Comparison of ENCODE assay signal across 16 cellular contexts in genomic region chr5:94771742-94772141, GRCh38.
"Had no signal": no experiment of that assay in that cellular context is flagged by ENCODE, and none has a peak within 500 bp of the region (broad histone marks: within the 10 kb centered on the region; RNA-seq: fewer than 3 reads in every experiment).

No MANE protein-coding gene starts in this region.

- H3K9me3 Mint-ChIP-seq: activated CD8-positive, alpha-beta T cell treated with anti-CD3 and anti-CD28 coated beads for 36 hours had no signal

- H3K4me3 Mint-ChIP-seq: activated CD4-positive, alpha-beta T cell treated with anti-CD3 and anti-CD28 coated beads, Interleukin-2, amount 10 ng/mL, durations not matched to agents 24 days and 14 days; activated CD8-positive, alpha-beta T cell treated with anti-CD3 and anti-CD28 coated beads for 36 hours; activated naive CD8-positive, alpha-beta T cell treated with anti-CD3 and anti-CD28 coated beads for 36 hours; activated T-helper 17 cell treated with anti-CD3 and anti-CD28 coated beads, Interleukin-2, amount 50 U/mL, for 72 hours; brain had no signal

- H3K27me3 ChIP-seq: gastrocnemius medialis, heart right ventricle, upper lobe of right lung had no signal

- H3K36me3 ChIP-seq: gastrocnemius medialis, upper lobe of right lung had no signal

- H3K36me3 Mint-ChIP-seq: brain had no signal

- H3K4me3 ChIP-seq: gastrocnemius medialis, heart right ventricle, upper lobe of right lung had no signal

- H3K27me3 Mint-ChIP-seq: activated CD8-positive, alpha-beta T cell treated with anti-CD3 and anti-CD28 coated beads for 36 hours; activated naive CD8-positive, alpha-beta T cell treated with anti-CD3 and anti-CD28 coated beads for 36 hours had no signal

- H3K4me1 ChIP-seq: gastrocnemius medialis, heart right ventricle, upper lobe of right lung had no signal

- H3K27ac ChIP-seq: gastrocnemius medialis, heart right ventricle, upper lobe of right lung had no signal

- H3K27ac Mint-ChIP-seq: activated CD4-positive, alpha-beta T cell treated with anti-CD3 and anti-CD28 coated beads, Interleukin-2, amount 10 ng/mL, durations not matched to agents 24 days and 14 days; activated CD8-positive, alpha-beta T cell treated with anti-CD3 and anti-CD28 coated beads for 36 hours; activated naive CD8-positive, alpha-beta T cell treated with anti-CD3 and anti-CD28 coated beads for 36 hours; activated T-helper 17 cell treated with anti-CD3 and anti-CD28 coated beads, Interleukin-2, amount 50 U/mL, for 72 hours; brain had no signal

- ATAC-seq: activated CD8-positive, alpha-beta T cell treated with anti-CD3 and anti-CD28 coated beads for 36 hours; activated T-helper 17 cell treated with anti-CD3 and anti-CD28 coated beads, Interleukin-2, amount 50 U/mL, for 72 hours; esophagus mucosa; gastrocnemius medialis; heart right ventricle; left ventricle myocardium superior; upper lobe of right lung had no signal

- H3K4me1 Mint-ChIP-seq: activated CD4-positive, alpha-beta T cell treated with anti-CD3 and anti-CD28 coated beads, Interleukin-2, amount 10 ng/mL, durations not matched to agents 24 days and 14 days; activated naive CD8-positive, alpha-beta T cell treated with anti-CD3 and anti-CD28 coated beads for 36 hours; activated T-helper 17 cell treated with anti-CD3 and anti-CD28 coated beads, Interleukin-2, amount 50 U/mL, for 72 hours had no signal

- DNase-seq: activated CD4-positive, alpha-beta T cell treated with anti-CD3 and anti-CD28 coated beads, Interleukin-2, amount 10 ng/mL, durations not matched to agents 24 days and 14 days; activated CD8-positive, alpha-beta T cell treated with anti-CD3 and anti-CD28 coated beads for 36 hours; activated naive CD4-positive, alpha-beta T cell; activated naive CD8-positive, alpha-beta T cell treated with anti-CD3 and anti-CD28 coated beads for 36 hours; activated T-cell treated with anti-CD3 and anti-CD28 coated beads, Interleukin-2, amount 50 U/mL, for 1 hour; amygdala; caudate nucleus; gastrocnemius medialis; heart right ventricle; left ventricle myocardium superior; stimulated activated naive CD4-positive, alpha-beta T cell; T1000; upper lobe of right lung had no signal

- H3K9me3 ChIP-seq: gastrocnemius medialis, heart right ventricle, upper lobe of right lung had no signal
